In genomic region chr15:32700501-32701150, GRCh38 we compare ENCODE assay signal across 14 cellular contexts. TPM values are rescaled to one million over a fixed set of nuclear protein-coding genes. Genes with fewer than 3 reads are reported as not detected.
"Had no signal": no experiment of that assay in that cellular context is flagged by ENCODE, and none has a peak within 500 bp of the region (broad histone marks: within the 10 kb centered on the region; RNA-seq: fewer than 3 reads in every experiment).

No MANE protein-coding gene starts in this region.

- H3K27ac Mint-ChIP-seq: activated CD4-positive, alpha-beta memory T cell treated with anti-CD3 and anti-CD28 coated beads for 36 hours; activated T-cell treated with anti-CD3 and anti-CD28 coated beads, Interleukin-2, amount 50 U/mL, for 72 hours; memory B cell; nephron progenitor cell; T-helper 2 cell treated with Interferon-gamma antibody and Interleukin-4, amounts not matched to agents 5 μg/mL and 100 μg/mL, for 36 hours had no signal

- H3K27ac ChIP-seq: cardiac muscle cell had no signal

- H3K9me3 Mint-ChIP-seq: activated CD4-positive, alpha-beta memory T cell treated with anti-CD3 and anti-CD28 coated beads for 36 hours; activated T-cell treated with anti-CD3 and anti-CD28 coated beads, Interleukin-2, amount 50 U/mL, for 72 hours; memory B cell; T-helper 2 cell treated with Interferon-gamma antibody and Interleukin-4, amounts not matched to agents 5 μg/mL and 100 μg/mL, for 36 hours had no signal

- H3K36me3 Mint-ChIP-seq: activated CD4-positive, alpha-beta memory T cell treated with anti-CD3 and anti-CD28 coated beads for 36 hours; memory B cell had no signal

- H3K4me1 Mint-ChIP-seq: memory B cell had no signal

- H3K4me3 Mint-ChIP-seq: activated CD4-positive, alpha-beta memory T cell treated with anti-CD3 and anti-CD28 coated beads for 36 hours; activated T-cell treated with anti-CD3 and anti-CD28 coated beads, Interleukin-2, amount 50 U/mL, for 72 hours; memory B cell; nephron progenitor cell; T-helper 2 cell treated with Interferon-gamma antibody and Interleukin-4, amounts not matched to agents 5 μg/mL and 100 μg/mL, for 36 hours had no signal

- H3K36me3 ChIP-seq: cardiac muscle cell had no signal

- H3K27me3 ChIP-seq: cardiac muscle cell had no signal

- H3K4me3 ChIP-seq: cardiac muscle cell had no signal

- DNase-seq: activated CD4-positive, alpha-beta memory T cell treated with anti-CD3 and anti-CD28 coated beads for 36 hours; activated CD4-positive, alpha-beta T cell treated with anti-CD3 and anti-CD28 coated beads for 1 hour; activated naive CD4-positive, alpha-beta T cell; activated T-cell treated with anti-CD3 and anti-CD28 coated beads, Interleukin-2, amount 50 U/mL, for 72 hours; aorta; effector CD4-positive, alpha-beta T cell; foreskin melanocyte; head of caudate nucleus; nephron progenitor cell; stimulated activated CD4-positive, alpha-beta T cell treated with anti-CD3 and anti-CD28 coated beads, Interleukin-4, amount 100 ng/mL, for 4 hours had no signal

RNA-seq across cellular contexts. Expression of gene GREM1, which starts 17.2 kb away (rescaled TPM):
- total RNA-seq: activated CD4-positive, alpha-beta memory T cell treated with anti-CD3 and anti-CD28 coated beads for 36 hours; endothelial cell of umbilical vein had no signal
- polyA plus RNA-seq: cardiac muscle cell, endothelial cell of umbilical vein had no signal
